8 cellular contexts compared by ENCODE assay signal in genomic region chrY:16715278-16715677, GRCh38.
"Had no signal": no experiment of that assay in that cellular context is flagged by ENCODE, and none has a peak within 500 bp of the region (broad histone marks: within the 10 kb centered on the region; RNA-seq: fewer than 3 reads in every experiment).

No MANE protein-coding gene starts in this region.

- H3K4me2 ChIP-seq: GM23338 had no signal

- H3K27ac ChIP-seq: HL-60 had no signal

- ATAC-seq: GM23338, K562 had no signal

- H3K4me3 ChIP-seq: GM23338, K562 had no signal

- FAIRE-seq: H1, H54, K562 had no signal

- H2AFZ ChIP-seq: GM23338 had no signal

- DNase-seq: H9, HCEC 1CT, IMR-90 had no signal
